In the genomic region with DNA sequence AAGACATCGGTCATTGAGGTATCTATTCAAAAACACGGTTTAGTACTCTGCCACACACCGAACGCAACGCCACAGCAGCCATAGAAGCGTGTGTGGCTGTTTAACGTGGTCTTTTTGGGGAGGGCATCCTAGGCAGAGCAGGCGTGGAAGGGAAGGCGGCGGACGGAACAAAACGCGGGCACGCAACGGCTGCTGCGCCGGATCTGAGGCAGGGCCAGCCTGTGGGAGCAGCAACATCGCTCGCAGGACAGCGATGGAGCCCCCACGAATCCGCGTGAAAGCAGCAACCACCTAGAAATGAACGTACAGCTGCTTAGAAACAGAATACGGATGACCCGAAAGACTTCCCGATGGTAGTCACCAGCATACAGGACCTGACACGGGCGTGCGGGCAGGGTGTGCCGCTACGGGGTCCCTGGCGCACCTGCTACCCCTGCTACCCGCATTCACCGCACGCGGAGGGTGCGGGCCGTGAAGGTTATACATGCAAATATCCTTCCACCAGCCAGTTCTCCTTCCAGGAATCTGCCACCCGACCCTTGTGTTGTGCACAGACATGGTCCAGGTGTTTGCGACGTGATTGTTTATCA, we compare ENCODE assay signal across 21 cellular contexts.
"Had no signal": no experiment of that assay in that cellular context is flagged by ENCODE, and none has a peak within 500 bp of the region (broad histone marks: within the 10 kb centered on the region; RNA-seq: fewer than 3 reads in every experiment).

No MANE protein-coding gene starts in this region.

- H3K4me1 ChIP-seq: esophagus muscularis mucosa, gastroesophageal sphincter, heart right ventricle, pancreas, upper lobe of right lung had no signal

- H3K9me3 ChIP-seq: esophagus muscularis mucosa, gastroesophageal sphincter, heart right ventricle, mucosa of descending colon, neutrophil, pancreas, upper lobe of right lung had no signal

- H3K4me3 Mint-ChIP-seq: activated CD4-positive, alpha-beta memory T cell treated with anti-CD3 and anti-CD28 coated beads for 36 hours; activated CD4-positive, alpha-beta T cell treated with anti-CD3 and anti-CD28 coated beads for 36 hours; activated naive CD4-positive, alpha-beta T cell treated with anti-CD3 and anti-CD28 coated beads, Interleukin-2, amount 50 U/mL, for 24 hours; activated T-cell treated with anti-CD3 and anti-CD28 coated beads, Interleukin-2, amount 50 U/mL, for 72 hours; immature natural killer cell; stimulated activated memory B cell treated with anti-CD40 and anti-IgM and Interleukin-4, amounts not matched to agents 10 μg/mL and 1 μg/mL and 100 μg/mL, for 72 hours; T-helper 2 cell treated with Interferon-gamma antibody and Interleukin-4, amounts not matched to agents 5 μg/mL and 100 μg/mL, for 36 hours had no signal

- H3K4me3 ChIP-seq: esophagus muscularis mucosa, gastroesophageal sphincter, heart right ventricle, mucosa of descending colon, pancreas, upper lobe of right lung had no signal

- H3K36me3 Mint-ChIP-seq: activated CD4-positive, alpha-beta memory T cell treated with anti-CD3 and anti-CD28 coated beads for 36 hours; activated naive CD4-positive, alpha-beta T cell treated with anti-CD3 and anti-CD28 coated beads, Interleukin-2, amount 50 U/mL, for 24 hours; immature natural killer cell; naive B cell; stimulated activated memory B cell treated with anti-CD40 and anti-IgM and Interleukin-4, amounts not matched to agents 10 μg/mL and 1 μg/mL and 100 μg/mL, for 72 hours had no signal

- ATAC-seq: activated CD4-positive, alpha-beta T cell treated with anti-CD3 and anti-CD28 coated beads for 36 hours; activated T-cell treated with anti-CD3 and anti-CD28 coated beads, Interleukin-2, amount 50 U/mL, for 72 hours; gastroesophageal sphincter; heart right ventricle; left colon; mucosa of descending colon; pancreas; sciatic nerve; stimulated activated memory B cell treated with anti-CD40 and anti-IgM and Interleukin-4, amounts not matched to agents 10 μg/mL and 1 μg/mL and 100 μg/mL, for 72 hours; upper lobe of right lung had no signal

- H3K4me1 Mint-ChIP-seq: activated CD4-positive, alpha-beta T cell treated with anti-CD3 and anti-CD28 coated beads for 36 hours; activated naive CD4-positive, alpha-beta T cell treated with anti-CD3 and anti-CD28 coated beads, Interleukin-2, amount 50 U/mL, for 24 hours had no signal

- H3K27me3 Mint-ChIP-seq: activated CD4-positive, alpha-beta memory T cell treated with anti-CD3 and anti-CD28 coated beads for 36 hours; activated CD4-positive, alpha-beta T cell treated with anti-CD3 and anti-CD28 coated beads for 36 hours; activated naive CD4-positive, alpha-beta T cell treated with anti-CD3 and anti-CD28 coated beads, Interleukin-2, amount 50 U/mL, for 24 hours; naive B cell had no signal

- H3K27ac Mint-ChIP-seq: activated CD4-positive, alpha-beta memory T cell treated with anti-CD3 and anti-CD28 coated beads for 36 hours; activated CD4-positive, alpha-beta T cell treated with anti-CD3 and anti-CD28 coated beads for 36 hours; activated naive CD4-positive, alpha-beta T cell treated with anti-CD3 and anti-CD28 coated beads, Interleukin-2, amount 50 U/mL, for 24 hours; activated T-cell treated with anti-CD3 and anti-CD28 coated beads, Interleukin-2, amount 50 U/mL, for 72 hours; immature natural killer cell; naive B cell; stimulated activated memory B cell treated with anti-CD40 and anti-IgM and Interleukin-4, amounts not matched to agents 10 μg/mL and 1 μg/mL and 100 μg/mL, for 72 hours; T-helper 2 cell treated with Interferon-gamma antibody and Interleukin-4, amounts not matched to agents 5 μg/mL and 100 μg/mL, for 36 hours had no signal

- H3K36me3 ChIP-seq: esophagus muscularis mucosa, gastroesophageal sphincter, heart right ventricle, pancreas, upper lobe of right lung had no signal

- DNase-seq: activated CD4-positive, alpha-beta memory T cell treated with anti-CD3 and anti-CD28 coated beads for 36 hours; activated CD4-positive, alpha-beta T cell treated with anti-CD3 and anti-CD28 coated beads for 36 hours; activated effector memory CD4-positive, alpha-beta T cell treated with anti-CD3 and anti-CD28 coated beads, Interleukin-2, amount 50 U/mL, for 16 hours; activated T-cell treated with anti-CD3 and anti-CD28 coated beads, Interleukin-2, amount 50 U/mL, for 72 hours; dermis blood vessel endothelial cell; effector memory CD4-positive, alpha-beta T cell; heart right ventricle; immature natural killer cell; left colon; mucosa of descending colon; naive B cell; pancreas; stimulated activated CD4-positive, alpha-beta T cell treated with anti-CD3 and anti-CD28 coated beads, Interleukin-4, amount 100 ng/mL, for 4 hours; upper lobe of right lung had no signal

- H3K27ac ChIP-seq: esophagus muscularis mucosa, gastroesophageal sphincter, heart right ventricle, neutrophil, pancreas, upper lobe of right lung had no signal

- H3K27me3 ChIP-seq: neutrophil, pancreas had no signal

- H3K9me3 Mint-ChIP-seq: activated CD4-positive, alpha-beta memory T cell treated with anti-CD3 and anti-CD28 coated beads for 36 hours; activated naive CD4-positive, alpha-beta T cell treated with anti-CD3 and anti-CD28 coated beads, Interleukin-2, amount 50 U/mL, for 24 hours; activated T-cell treated with anti-CD3 and anti-CD28 coated beads, Interleukin-2, amount 50 U/mL, for 72 hours; immature natural killer cell; naive B cell; stimulated activated memory B cell treated with anti-CD40 and anti-IgM and Interleukin-4, amounts not matched to agents 10 μg/mL and 1 μg/mL and 100 μg/mL, for 72 hours; T-helper 2 cell treated with Interferon-gamma antibody and Interleukin-4, amounts not matched to agents 5 μg/mL and 100 μg/mL, for 36 hours had no signal
